ENCODE assay signal across 19 cellular contexts in genomic region chr7:34718867-34719266, GRCh38.
DNase-seq lines count a peak whose midpoint lies in the region; ATAC-seq and TF ChIP-seq lines count a peak whose summit lies in the region.
"Had no signal": no experiment of that assay in that cellular context is flagged by ENCODE, and none has a peak within 500 bp of the region (broad histone marks: within the 10 kb centered on the region; RNA-seq: fewer than 3 reads in every experiment).

No MANE protein-coding gene starts in this region.

- no peaks in the 10 kb centered on the region for H3K79me1 ChIP-seq in neuronal stem cell (ENCODE audit: low read depth, low read length)

- H2BK5ac ChIP-seq in neuronal stem cell (ENCODE audit: low read length), result no peak overlapping the region

- no CpG with 5 or more reads among the region's 1 CpG for WGBS in neuronal stem cell (ENCODE audit: extremely low coverage in 2 of 2, insufficient read length in 2 of 2, insufficient replicate concordance in 1 of 2), 2 donors

- H2BK12ac ChIP-seq in neuronal stem cell (ENCODE audit: low read length), result no peak overlapping the region

- intact Hi-C loops in activated CD4-positive, alpha-beta memory T cell treated with anti-CD3 and anti-CD28 coated beads for 36 hours (cut with micrococcal nuclease), result loop anchor here (1.0 to 5.0 kb wide), 3 partner anchors 37 to 316 kb away; no protein-coding TSS in a partner anchor
- intact Hi-C loops in posterior cingulate gyrus (cut with DNase I), result no loop called here
- intact Hi-C loops in upper lobe of right lung (cut with DNase I), result no loop called here

- H3K4ac ChIP-seq in neuronal stem cell (ENCODE audit: low read length), result no peak overlapping the region

- H2AK5ac ChIP-seq in neuronal stem cell (ENCODE audit: low read depth, low read length), result no peak overlapping the region

- no peak overlapping the region for H2BK15ac ChIP-seq in neuronal stem cell (ENCODE audit: low read length)

- H3K4me2 ChIP-seq in neuronal stem cell (ENCODE audit: insufficient read depth, low read length, poor library complexity, severe bottlenecking), result no peak overlapping the region
- H3K4me2 ChIP-seq: A549 had no signal

- no peak overlapping the region for H3K9ac ChIP-seq in neuronal stem cell (ENCODE audit: low read depth, low read length, poor library complexity)

- H3K27me3 Mint-ChIP-seq in activated CD4-positive, alpha-beta memory T cell treated with anti-CD3 and anti-CD28 coated beads, Interleukin-2, amount 10 ng/mL, durations not matched to agents 7 days and 5 days, result no peaks in the 10 kb centered on the region
- no peaks in the 10 kb centered on the region for H3K27me3 Mint-ChIP-seq in activated CD4-positive, alpha-beta memory T cell treated with anti-CD3 and anti-CD28 coated beads for 36 hours
- peaks cover 27% of the 10 kb centered on the region for H3K27me3 Mint-ChIP-seq in T-helper 2 cell treated with Interferon-gamma antibody and Interleukin-4, amounts not matched to agents 5 μg/mL and 100 μg/mL, for 36 hours (ENCODE audit: low read depth)
- no peaks in the 10 kb centered on the region for H3K27me3 Mint-ChIP-seq in activated naive CD4-positive, alpha-beta T cell treated with anti-CD3 and anti-CD28 coated beads, Interleukin-2, amount 10 ng/mL, durations not matched to agents 7 days and 5 days
- H3K27me3 Mint-ChIP-seq: memory B cell had no signal

- CTCF ChIA-PET in activated CD4-positive, alpha-beta memory T cell treated with anti-CD3 and anti-CD28 coated beads, Interleukin-2, amount 10 ng/mL, durations not matched to agents 7 days and 5 days (lab: Charles Lee), result no interaction called here
- CTCF ChIA-PET in activated CD4-positive, alpha-beta memory T cell treated with anti-CD3 and anti-CD28 coated beads for 36 hours (lab: Charles Lee), result no interaction called here
- CTCF ChIA-PET in activated naive CD4-positive, alpha-beta T cell treated with anti-CD3 and anti-CD28 coated beads, Interleukin-2, amount 10 ng/mL, durations not matched to agents 7 days and 5 days (lab: Charles Lee), result no interaction called here

- no peak overlapping the region for H3K4me3 ChIP-seq in neuronal stem cell (ENCODE audit: low read length in 2 of 2)
- no peak overlapping the region for H3K4me3 ChIP-seq in upper lobe of right lung
- H3K4me3 ChIP-seq: A549, body of pancreas, skin epidermis had no signal

- H3K36me3 Mint-ChIP-seq in activated CD4-positive, alpha-beta memory T cell treated with anti-CD3 and anti-CD28 coated beads, Interleukin-2, amount 10 ng/mL, durations not matched to agents 7 days and 5 days (ENCODE audit: low read depth), result no peaks in the 10 kb centered on the region
- H3K36me3 Mint-ChIP-seq in activated CD4-positive, alpha-beta memory T cell treated with anti-CD3 and anti-CD28 coated beads for 36 hours, result no peaks in the 10 kb centered on the region
- no peaks in the 10 kb centered on the region for H3K36me3 Mint-ChIP-seq in T-helper 2 cell treated with Interferon-gamma antibody and Interleukin-4, amounts not matched to agents 5 μg/mL and 100 μg/mL, for 36 hours (ENCODE audit: low read depth)
- H3K36me3 Mint-ChIP-seq in activated naive CD4-positive, alpha-beta T cell treated with anti-CD3 and anti-CD28 coated beads, Interleukin-2, amount 10 ng/mL, durations not matched to agents 7 days and 5 days, result no peaks in the 10 kb centered on the region
- H3K36me3 Mint-ChIP-seq: memory B cell had no signal

- POLR2A ChIA-PET in activated CD4-positive, alpha-beta memory T cell treated with anti-CD3 and anti-CD28 coated beads, Interleukin-2, amount 10 ng/mL, durations not matched to agents 7 days and 5 days (lab: Charles Lee), result no interaction called here
- POLR2A ChIA-PET in activated CD4-positive, alpha-beta memory T cell treated with anti-CD3 and anti-CD28 coated beads for 36 hours (lab: Charles Lee), result no interaction called here

- H3K18ac ChIP-seq in neuronal stem cell (ENCODE audit: low read length), result no peak overlapping the region

- H3K4me1 ChIP-seq in neuronal stem cell (ENCODE audit: control insufficient read depth in 2 of 2, insufficient read depth in 1 of 2, low read depth in 1 of 2, low read length in 2 of 2) (peaks cover 0 to 5% of the 10 kb centered on the region in 2 donors), upper lobe of right lung (peaks cover 3% of the 10 kb centered on the region)
- H3K4me1 ChIP-seq: A549, body of pancreas, Caco-2 had no signal

- H3K27ac Mint-ChIP-seq in activated CD4-positive, alpha-beta memory T cell treated with anti-CD3 and anti-CD28 coated beads, Interleukin-2, amount 10 ng/mL, durations not matched to agents 7 days and 5 days, result peak overlapping the region; percentile 50
- no peak overlapping the region for H3K27ac Mint-ChIP-seq in activated CD4-positive, alpha-beta memory T cell treated with anti-CD3 and anti-CD28 coated beads for 36 hours
- H3K27ac Mint-ChIP-seq in T-helper 2 cell treated with Interferon-gamma antibody and Interleukin-4, amounts not matched to agents 5 μg/mL and 100 μg/mL, for 36 hours, result no peak overlapping the region
- no peak overlapping the region for H3K27ac Mint-ChIP-seq in activated naive CD4-positive, alpha-beta T cell treated with anti-CD3 and anti-CD28 coated beads, Interleukin-2, amount 10 ng/mL, durations not matched to agents 7 days and 5 days
- H3K27ac Mint-ChIP-seq: memory B cell had no signal

- no peak overlapping the region for H2BK120ac ChIP-seq in neuronal stem cell (ENCODE audit: low read depth, low read length)

- no peaks in the 10 kb centered on the region for H3K27me3 ChIP-seq in neuronal stem cell (ENCODE audit: control insufficient read depth in 3 of 3, insufficient read depth in 3 of 3, low read depth in 1 of 3, low read length in 3 of 3)
- H3K27me3 ChIP-seq in upper lobe of right lung, result no peaks in the 10 kb centered on the region
- H3K27me3 ChIP-seq: body of pancreas had no signal

- H3K9me3 Mint-ChIP-seq in activated CD4-positive, alpha-beta memory T cell treated with anti-CD3 and anti-CD28 coated beads, Interleukin-2, amount 10 ng/mL, durations not matched to agents 7 days and 5 days, result no peaks in the 10 kb centered on the region
- no peaks in the 10 kb centered on the region for H3K9me3 Mint-ChIP-seq in activated CD4-positive, alpha-beta memory T cell treated with anti-CD3 and anti-CD28 coated beads for 36 hours
- no peaks in the 10 kb centered on the region for H3K9me3 Mint-ChIP-seq in T-helper 2 cell treated with Interferon-gamma antibody and Interleukin-4, amounts not matched to agents 5 μg/mL and 100 μg/mL, for 36 hours
- no peaks in the 10 kb centered on the region for H3K9me3 Mint-ChIP-seq in activated naive CD4-positive, alpha-beta T cell treated with anti-CD3 and anti-CD28 coated beads, Interleukin-2, amount 10 ng/mL, durations not matched to agents 7 days and 5 days
- H3K9me3 Mint-ChIP-seq: memory B cell had no signal

- DNase-seq in activated CD4-positive, alpha-beta memory T cell treated with anti-CD3 and anti-CD28 coated beads, Interleukin-2, amount 10 ng/mL, durations not matched to agents 7 days and 5 days, result peak; percentile 20
- DNase-seq in activated CD4-positive, alpha-beta memory T cell treated with anti-CD3 and anti-CD28 coated beads for 36 hours, result no peak
- peak; percentile 5 for DNase-seq in T-helper 2 cell treated with Interferon-gamma antibody and Interleukin-4, amounts not matched to agents 5 μg/mL and 100 μg/mL, for 36 hours (ENCODE audit: low spot score)
- DNase-seq in neuronal stem cell (ENCODE audit: low spot score) (no peak), posterior cingulate gyrus (no peak), upper lobe of right lung (no peak)
- DNase-seq in activated naive CD4-positive, alpha-beta T cell treated with anti-CD3 and anti-CD28 coated beads, Interleukin-2, amount 10 ng/mL, durations not matched to agents 7 days and 5 days, result no peak
- DNase-seq: activated CD4-positive, alpha-beta T cell treated with anti-CD3 and anti-CD28 coated beads, Interleukin-2, amount 50 U/mL, for 4 hours; activated gamma-delta T cell; body of pancreas; Caco-2; effector memory CD4-positive, alpha-beta T cell; NCI-H2029; NCI-H774; occipital lobe had no signal

- H3K9me3 ChIP-seq in neuronal stem cell (replicated peaks in 1 of 2; ENCODE audit: control insufficient read depth in 2 of 2, insufficient read depth in 1 of 2, low read depth in 1 of 2, low read length in 2 of 2) (no peaks in the 10 kb centered on the region), upper lobe of right lung (no peaks in the 10 kb centered on the region)
- H3K9me3 ChIP-seq: A549, body of pancreas, Caco-2 had no signal

- H3K4me1 Mint-ChIP-seq in activated CD4-positive, alpha-beta memory T cell treated with anti-CD3 and anti-CD28 coated beads, Interleukin-2, amount 10 ng/mL, durations not matched to agents 7 days and 5 days, result peaks cover 19% of the 10 kb centered on the region
- peaks cover 25% of the 10 kb centered on the region for H3K4me1 Mint-ChIP-seq in activated CD4-positive, alpha-beta memory T cell treated with anti-CD3 and anti-CD28 coated beads for 36 hours (ENCODE audit: low read depth)
- H3K4me1 Mint-ChIP-seq in T-helper 2 cell treated with Interferon-gamma antibody and Interleukin-4, amounts not matched to agents 5 μg/mL and 100 μg/mL, for 36 hours (ENCODE audit: low read depth), result peaks cover 14% of the 10 kb centered on the region
- H3K4me1 Mint-ChIP-seq in activated naive CD4-positive, alpha-beta T cell treated with anti-CD3 and anti-CD28 coated beads, Interleukin-2, amount 10 ng/mL, durations not matched to agents 7 days and 5 days, result peaks cover 17% of the 10 kb centered on the region
- H3K4me1 Mint-ChIP-seq: memory B cell had no signal

- no peak overlapping the region for H4K91ac ChIP-seq in neuronal stem cell (ENCODE audit: low read depth, low read length, poor library complexity)

- peak overlapping the region; percentile 3 for H2AFZ ChIP-seq in neuronal stem cell (ENCODE audit: low read length)

- H4K8ac ChIP-seq in neuronal stem cell (ENCODE audit: low read depth, low read length), result no peak overlapping the region

- H3K36me3 ChIP-seq in neuronal stem cell (replicated peaks in 1 of 2; ENCODE audit: control insufficient read depth in 2 of 2, insufficient read depth in 2 of 2, low read length in 2 of 2) (no peaks in the 10 kb centered on the region), upper lobe of right lung (no peaks in the 10 kb centered on the region)

- no peak for TF ChIP-seq CTCF in upper lobe of right lung (IDR thresholded peaks at IDR 0.05)

- no peak overlapping the region for H3K27ac ChIP-seq in neuronal stem cell (replicated peaks; ENCODE audit: low read length)
- H3K27ac ChIP-seq in upper lobe of right lung, result no peak overlapping the region
- H3K27ac ChIP-seq: A549, body of pancreas, skin epidermis had no signal

- no peak overlapping the region for H3K23ac ChIP-seq in neuronal stem cell (ENCODE audit: low read depth, low read length, poor library complexity)

- ATAC-seq in GM21786 (IDR thresholded peaks at IDR 0.05; ENCODE audit: unreplicated experiment), result peak; percentile 65
- ATAC-seq in upper lobe of right lung, result no peak
- ATAC-seq: A549, body of pancreas had no signal

- H3K14ac ChIP-seq in neuronal stem cell (ENCODE audit: low read length), result no peak overlapping the region

- no peak overlapping the region for H3K4me3 Mint-ChIP-seq in activated CD4-positive, alpha-beta memory T cell treated with anti-CD3 and anti-CD28 coated beads, Interleukin-2, amount 10 ng/mL, durations not matched to agents 7 days and 5 days
- no peak overlapping the region for H3K4me3 Mint-ChIP-seq in activated CD4-positive, alpha-beta memory T cell treated with anti-CD3 and anti-CD28 coated beads for 36 hours
- peak overlapping the region; percentile 39 for H3K4me3 Mint-ChIP-seq in T-helper 2 cell treated with Interferon-gamma antibody and Interleukin-4, amounts not matched to agents 5 μg/mL and 100 μg/mL, for 36 hours
- no peak overlapping the region for H3K4me3 Mint-ChIP-seq in activated naive CD4-positive, alpha-beta T cell treated with anti-CD3 and anti-CD28 coated beads, Interleukin-2, amount 10 ng/mL, durations not matched to agents 7 days and 5 days
- H3K4me3 Mint-ChIP-seq: memory B cell had no signal

Comparison
In these comparisons a context has a peak if more than half of its experiments do, and no peak if none do; other contexts are left out.
1. DNase-seq: peak in activated CD4-positive, alpha-beta memory T cell treated with anti-CD3 and anti-CD28 coated beads, Interleukin-2, amount 10 ng/mL, durations not matched to agents 7 days and 5 days (single experiment) and T-helper 2 cell treated with Interferon-gamma antibody and Interleukin-4, amounts not matched to agents 5 μg/mL and 100 μg/mL, for 36 hours (single experiment); none in activated CD4-positive, alpha-beta memory T cell treated with anti-CD3 and anti-CD28 coated beads for 36 hours (single experiment), neuronal stem cell (single experiment), posterior cingulate gyrus (0 of 10), upper lobe of right lung (single experiment) and activated naive CD4-positive, alpha-beta T cell treated with anti-CD3 and anti-CD28 coated beads, Interleukin-2, amount 10 ng/mL, durations not matched to agents 7 days and 5 days (single experiment).